ENCODE assay signal across 8 cellular contexts in genomic region chr2:31234690-31235503, GRCh38. TPM values are rescaled to one million over a fixed set of nuclear protein-coding genes. Genes with fewer than 3 reads are reported as not detected.
DNase-seq lines count a peak whose midpoint lies in the region; ATAC-seq and TF ChIP-seq lines count a peak whose summit lies in the region.

No MANE protein-coding gene starts in this region.

- H3K4me3 ChIP-seq in AG04450 (ENCODE audit: low read depth, low read length) = peak overlapping the region; percentile 83
- H3K4me3 ChIP-seq in NT2/D1 (ENCODE audit: insufficient read length, low read depth) = peak overlapping the region; percentile 72
- no peak overlapping the region for H3K4me3 ChIP-seq in HAP-1

- H3K27me3 ChIP-seq in AG04450 (ENCODE audit: control insufficient read depth, insufficient read depth, low read length) = peaks cover 8% of the 10 kb centered on the region
- H3K27me3 ChIP-seq in NT2/D1 (ENCODE audit: insufficient read depth, insufficient read length) = peaks cover 4% of the 10 kb centered on the region
- no peaks in the 10 kb centered on the region for H3K27me3 ChIP-seq in HAP-1 (ENCODE audit: low read depth)

- POLR2A ChIA-PET in AG04450 (lab: Yijun Ruan, JAX) = interaction anchor here (0.6 to 2.3 kb wide), 3 partner anchors 81 to 84 kb away, joined by 3 to 9 read pairs (median 4); no protein-coding TSS in a partner anchor

- peak overlapping the region in 1 of 2 donors; percentile 56 for H3K27ac Mint-ChIP-seq in effector memory CD8-positive, alpha-beta T cell
- H3K27ac Mint-ChIP-seq in nephron = peak overlapping the region in 1 of 3 experiments; percentile 32

- H3K36me3 ChIP-seq in NT2/D1 (ENCODE audit: insufficient read depth, insufficient read length, low read length) = peaks cover 7% of the 10 kb centered on the region
- no peaks in the 10 kb centered on the region for H3K36me3 ChIP-seq in HAP-1 (replicated peaks)

- no peak for ATAC-seq in effector memory CD8-positive, alpha-beta T cell (replicated peaks)

- DNase-seq in AG04450 (ENCODE audit: low read depth, low spot score) (no peak), NT2/D1 (ENCODE audit: low read depth, low spot score) (no peak), globus pallidus (ENCODE audit: low spot score) (no peak), HAP-1 (ENCODE audit: low spot score in 2 of 2) (no peak), AML-193 (lab: John Stamatoyannopoulos, UW) (no peak), NCI-H1694 treated with DMSO at 0.1 percent for 48 hours (lab: John Stamatoyannopoulos, UW) (no peak)
- no peak for DNase-seq in effector memory CD8-positive, alpha-beta T cell

- H3K36me3 Mint-ChIP-seq in effector memory CD8-positive, alpha-beta T cell (ENCODE audit: insufficient read depth) = no peaks in the 10 kb centered on the region
- peaks cover 4% of the 10 kb centered on the region for H3K36me3 Mint-ChIP-seq in nephron (ENCODE audit: low read depth)

- H3K9me3 Mint-ChIP-seq in effector memory CD8-positive, alpha-beta T cell = no peaks in the 10 kb centered on the region
- H3K9me3 Mint-ChIP-seq in nephron = no peaks in the 10 kb centered on the region

- in situ Hi-C loops in HAP-1 (cut with MboI; ENCODE audit: low sequenced_read_pairs) = no loop called here

- CTCF ChIA-PET in AG04450 (lab: Charles Lee) = interaction anchor here (0.7 to 4.9 kb wide), 3 partner anchors 40 to 905 kb away, joined by 3 to 71 read pairs (median 5); no protein-coding TSS in a partner anchor

- peaks cover 3% of the 10 kb centered on the region; the same call in 1 of the 2 replicates for H3K9me3 ChIP-seq in AG04450 (ENCODE audit: control insufficient read depth, insufficient read depth, low read length)
- H3K9me3 ChIP-seq in NT2/D1 (ENCODE audit: insufficient read depth, low read length) = no peaks in the 10 kb centered on the region
- no peaks in the 10 kb centered on the region for H3K9me3 ChIP-seq in HAP-1

- H3K4me3 Mint-ChIP-seq in effector memory CD8-positive, alpha-beta T cell = peak overlapping the region; percentile 79 to 81
- H3K4me3 Mint-ChIP-seq in nephron = peak overlapping the region; percentile 83 to 88 (median 84)

- peaks cover 9 to 15% of the 10 kb centered on the region in 2 donors for H3K4me1 Mint-ChIP-seq in effector memory CD8-positive, alpha-beta T cell (ENCODE audit: low read depth in 2 of 2)
- peaks cover 22% of the 10 kb centered on the region for H3K4me1 Mint-ChIP-seq in nephron

- H3K9ac ChIP-seq in NT2/D1 (ENCODE audit: insufficient read length, low read depth) = peak overlapping the region; percentile 74

- H3K27me3 Mint-ChIP-seq in effector memory CD8-positive, alpha-beta T cell = peaks cover 0 to 17% of the 10 kb centered on the region in 2 donors
- H3K27me3 Mint-ChIP-seq in nephron (ENCODE audit: low read depth) = peaks cover 21% of the 10 kb centered on the region

- TF ChIP-seq CTCF in AG04450 (IDR thresholded peaks at IDR 0.05; ENCODE audit: low read depth, low read length) = no peak
- no peak for TF ChIP-seq CTCF in nephron (IDR thresholded peaks at IDR 0.05; ENCODE audit: unreplicated experiment in 3 of 3)

- no peak overlapping the region for H3K27ac ChIP-seq in AG04450 (ENCODE audit: low read depth, low read length)

- peaks cover 2% of the 10 kb centered on the region for H3K4me1 ChIP-seq in NT2/D1 (ENCODE audit: insufficient read depth, insufficient read length)
- H3K4me1 ChIP-seq in HAP-1 = no peaks in the 10 kb centered on the region

RNA-seq across cellular contexts. Expression of gene EHD3, which starts 0.9 kb away (rescaled TPM):
- 39.8 and 48.6 TPM in 2 replicates for polyA plus RNA-seq in AG04450 (2011; rRNA removed)
- polyA minus RNA-seq in AG04450 (2011; rRNA and poly(A)+ RNA removed) = 45.7 and 61.4 TPM in 2 replicates

RNA-seq across cellular contexts. Expression of gene CAPN14, which starts 17.6 kb away (rescaled TPM):
- polyA plus RNA-seq in AG04450 (2011; rRNA removed) = 0.09 TPM in 2 replicates
- 0.09 TPM in 2 replicates for polyA minus RNA-seq in AG04450 (2011; rRNA and poly(A)+ RNA removed)
